8 cellular contexts compared by ENCODE assay signal in the genomic region with DNA sequence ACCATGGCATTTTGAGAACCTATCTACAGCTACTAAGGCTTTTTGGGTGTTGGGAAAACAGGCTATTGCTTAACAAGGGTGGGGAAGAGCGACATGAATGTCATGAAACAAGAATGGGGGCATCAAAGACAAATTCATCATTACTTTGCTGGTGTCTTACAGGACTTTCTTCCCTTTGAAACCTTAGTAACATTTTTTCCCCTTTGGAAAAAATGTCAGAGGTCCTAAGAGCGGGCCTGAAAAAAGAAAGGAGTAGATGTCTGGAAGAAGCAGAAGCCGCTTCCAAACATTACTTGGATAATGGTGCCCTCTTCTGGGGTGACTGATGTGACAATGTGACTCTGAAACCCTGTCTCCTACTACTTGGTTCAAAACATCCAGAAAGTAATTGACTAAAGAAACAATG. TPM values are rescaled to one million over a fixed set of nuclear protein-coding genes. Genes with fewer than 3 reads are reported as not detected.
DNase-seq lines count a peak whose midpoint lies in the region; ATAC-seq, FAIRE-seq and TF ChIP-seq lines count a peak whose summit lies in the region.

No MANE protein-coding gene starts in this region.

- H4K20me1 ChIP-seq in KMS-11 (ENCODE audit: insufficient read depth) (no peaks in the 10 kb centered on the region), PC-3 (ENCODE audit: low read length) (no peaks in the 10 kb centered on the region)

- H3K27ac ChIP-seq in KMS-11, result no peak overlapping the region
- no peak overlapping the region for H3K27ac ChIP-seq in PC-3 (ENCODE audit: low read length)
- no peak overlapping the region for H3K27ac ChIP-seq in body of pancreas
- H3K27ac ChIP-seq in testis, result no peak overlapping the region

- TF ChIP-seq CTCF in KMS-11 (conservative IDR thresholded peaks at IDR 0.05; ENCODE audit: low read depth, low read length), result 0 out of 2 replicates have a peak, but pooled peaks have one; percentile 21
- peak; percentile 88 for TF ChIP-seq CTCF in PC-3 (conservative IDR thresholded peaks at IDR 0.05; ENCODE audit: low read depth, low read length)
- TF ChIP-seq CTCF in body of pancreas (IDR thresholded peaks at IDR 0.05), result peak in 6 of 7 experiments; percentile 13 to 67 (median 48)
- peak; percentile 41 for TF ChIP-seq CTCF in kidney epithelial cell (IDR thresholded peaks at IDR 0.05; ENCODE audit: insufficient read depth, low read length, poor library complexity, severe bottlenecking)
- peak in 2 of 3 experiments; percentile 13 to 54 for TF ChIP-seq CTCF in testis (IDR thresholded peaks at IDR 0.05)

- H3K27me3 ChIP-seq in KMS-11 (ENCODE audit: insufficient read depth, low read depth) (no peaks in the 10 kb centered on the region), PC-3 (ENCODE audit: low read length) (no peaks in the 10 kb centered on the region), body of pancreas (no peaks in the 10 kb centered on the region), kidney epithelial cell (ENCODE audit: control insufficient read depth, insufficient read depth, low read length) (no peaks in the 10 kb centered on the region), testis (no peaks in the 10 kb centered on the region)

- TF ChIP-seq POLR2A in body of pancreas (IDR thresholded peaks at IDR 0.05) (no peak), testis (IDR thresholded peaks at IDR 0.05) (no peak)

- H3K4me1 ChIP-seq in KMS-11 (ENCODE audit: low read depth, poor library complexity, severe bottlenecking) (peaks cover 4% of the 10 kb centered on the region), PC-3 (ENCODE audit: insufficient read depth, low read length) (peaks cover 10% of the 10 kb centered on the region), body of pancreas (peaks cover 13% of the 10 kb centered on the region), testis (peaks cover 3% of the 10 kb centered on the region)

- H3K4me2 ChIP-seq in KMS-11 (no peak overlapping the region), PC-3 (ENCODE audit: low read length) (no peak overlapping the region)

- H3K9me2 ChIP-seq in PC-3 (replicated peaks; ENCODE audit: low read length), result no peaks in the 10 kb centered on the region

- H3K4me3 ChIP-seq in KMS-11 (IDR thresholded peaks at IDR 0.05; ENCODE audit: insufficient read depth, low read depth, low read length) (no peak overlapping the region), PC-3 (ENCODE audit: low read length) (no peak overlapping the region), body of pancreas (no peak overlapping the region), kidney epithelial cell (ENCODE audit: low read depth, low read length) (no peak overlapping the region), testis (no peak overlapping the region)

- H2AFZ ChIP-seq in KMS-11 (ENCODE audit: low read depth), result no peak overlapping the region
- H2AFZ ChIP-seq in PC-3 (ENCODE audit: low read length), result no peak overlapping the region

- H3K9ac ChIP-seq in KMS-11 (no peak overlapping the region), PC-3 (ENCODE audit: low read length) (no peak overlapping the region)

- ATAC-seq in PC-3 (peak; percentile 13), body of pancreas (no peak), HG03108 (IDR thresholded peaks at IDR 0.05; ENCODE audit: unreplicated experiment) (no peak)

- H3K9me3 ChIP-seq in PC-3 (ENCODE audit: low read length), result no peaks in the 10 kb centered on the region
- no peaks in the 10 kb centered on the region for H3K9me3 ChIP-seq in body of pancreas
- no peaks in the 10 kb centered on the region for H3K9me3 ChIP-seq in testis

- whole genome bisulfite sequencing in body of pancreas, 2 donors, result 41 to 49% methylated on average over 3 of the region's 3 CpGs
- WGBS in testis, 2 donors, result 46 to 48% methylated on average over 3 of the region's 3 CpGs

- intact Hi-C loops in PC-3 (cut with micrococcal nuclease), result loop anchor here (1.0 kb wide), 1 partner anchor 105 kb away; no protein-coding TSS in a partner anchor
- intact Hi-C loops in body of pancreas (cut with DNase I), result no loop called here
- intact Hi-C loops in testis (cut with DNase I; ENCODE audit: low total_unique reads), result no loop called here

- H3K79me2 ChIP-seq in KMS-11 (ENCODE audit: insufficient read depth, low read depth) (peaks cover 9% of the 10 kb centered on the region), PC-3 (ENCODE audit: low read length) (peaks cover 12% of the 10 kb centered on the region)

- BruUV-seq in PC-3 (replicated peaks; lab: Mats Ljungman, UMichigan), result no TSS peak

- no peaks in the 10 kb centered on the region for H3F3A ChIP-seq in PC-3 (ENCODE audit: low read length, unreplicated experiment)

- POLR2A ChIA-PET in PC-3 (lab: Charles Lee; ENCODE audit: unreplicated experiment), result no interaction called here

- CTCF ChIA-PET in PC-3 (lab: Charles Lee), result interaction anchor here (0.6 kb wide), 1 partner anchor 102 kb away, joined by 3 read pairs; no protein-coding TSS in a partner anchor

- DNase-seq in Daoy (ENCODE audit: low read depth) (peak; percentile 63), PC-3 (peak; percentile 85), body of pancreas (peak; percentile 34 to 63 (median 49)), kidney epithelial cell (ENCODE audit: low read depth) (peak; percentile 23), testis (peak; percentile 72), GM19239 (ENCODE audit: insufficient read length, low spot score) (no peak)

- H3K36me3 ChIP-seq in KMS-11 (ENCODE audit: insufficient read depth) (no peaks in the 10 kb centered on the region), PC-3 (ENCODE audit: low read depth, low read length) (no peaks in the 10 kb centered on the region), body of pancreas (replicated peaks in 1 of 2; ENCODE audit: insufficient read depth in 1 of 2, low read depth in 2 of 2) (no peaks in the 10 kb centered on the region), kidney epithelial cell (ENCODE audit: control insufficient read depth, insufficient read depth, low read length) (no peaks in the 10 kb centered on the region), testis (ENCODE audit: low read depth, missing control alignments) (no peaks in the 10 kb centered on the region)

- no peak for FAIRE-seq in GM19239 (lab: Jason Lieb, UNC)

RNA-seq across cellular contexts. Expression of a gene that starts 3.8 kb away (rescaled TPM):
- total RNA-seq in Daoy (2014; rRNA removed; shearing (Covaris generic)), result 44.9 and 47.9 TPM in 2 replicates
- total RNA-seq in PC-3 (2014; rRNA removed) (40.4 and 41.4 TPM in 2 replicates), body of pancreas (10 to 100 TPM; 22.3 to 23.7 TPM), kidney epithelial cell (34.3 and 34.7 TPM in 2 replicates), testis (10 to 100 TPM; 45.3 to 51.1 TPM)
- polyA plus RNA-seq in testis (ENCODE audit: insufficient read depth, low read depth, low replicate concordance), result 43.5 TPM

RNA-seq across cellular contexts. Expression of a gene that starts 58.6 kb away (rescaled TPM):
- 174 and 175 TPM in 2 replicates for total RNA-seq in Daoy (2014; rRNA removed; shearing (Covaris generic))
- total RNA-seq in PC-3 (2014; rRNA removed) (159 and 169 TPM in 2 replicates), body of pancreas (10 to 100 TPM; 24.6 to 38.9 TPM), kidney epithelial cell (104 and 112 TPM in 2 replicates), testis (10 to 100 TPM; 47.9 to 51.3 TPM)
- 38.3 TPM for polyA plus RNA-seq in testis (ENCODE audit: insufficient read depth, low read depth, low replicate concordance)

Comparison
In these comparisons a context has a peak if more than half of its experiments do, and no peak if none do; other contexts are left out.
1. CTCF ChIP-seq: peak in every context shown above with its lines; median percentile 88 in PC-3; 48 in body of pancreas; 41 in kidney epithelial cell; 34 in testis; 21 in KMS-11.